1 cellular context compared by ENCODE assay signal in the genomic region with DNA sequence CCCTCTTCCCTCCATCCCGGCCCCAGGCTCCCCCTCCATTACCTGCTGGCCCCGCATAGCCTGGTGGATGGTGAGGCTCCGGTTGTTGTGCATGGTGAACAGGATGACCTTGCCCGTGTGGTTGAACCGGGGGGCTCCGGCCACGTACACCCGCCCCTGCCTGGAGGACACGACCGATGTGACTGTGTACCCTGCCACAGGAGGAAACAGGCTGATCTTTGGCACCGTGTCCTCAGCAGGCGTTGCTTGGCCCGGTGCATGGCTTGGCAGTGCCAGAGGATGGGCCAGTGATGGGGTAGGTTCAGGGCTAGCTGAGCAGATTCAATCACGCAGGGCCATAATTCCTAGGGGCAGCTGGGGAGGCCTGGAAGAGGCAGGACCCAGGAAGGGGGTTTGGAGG.
TF ChIP-seq lines count a peak whose summit lies in the region.

No MANE protein-coding gene starts in this region.

TF ChIP-seq in HepG2, 621 proteins besides CTCF, POLR2A, EP300 and RAD21:
- no peak for TF ChIP-seq WIZ (CRISPR knock-in tag; IDR thresholded peaks at IDR 0.05)
- TF ChIP-seq ZNF724P (CRISPR knock-in tag; IDR thresholded peaks at IDR 0.05; ENCODE audit: borderline replicate concordance) = no peak
- TF ChIP-seq KLF16 (CRISPR knock-in tag; IDR thresholded peaks at IDR 0.05) = no peak
- TF ChIP-seq, protein P1, sequence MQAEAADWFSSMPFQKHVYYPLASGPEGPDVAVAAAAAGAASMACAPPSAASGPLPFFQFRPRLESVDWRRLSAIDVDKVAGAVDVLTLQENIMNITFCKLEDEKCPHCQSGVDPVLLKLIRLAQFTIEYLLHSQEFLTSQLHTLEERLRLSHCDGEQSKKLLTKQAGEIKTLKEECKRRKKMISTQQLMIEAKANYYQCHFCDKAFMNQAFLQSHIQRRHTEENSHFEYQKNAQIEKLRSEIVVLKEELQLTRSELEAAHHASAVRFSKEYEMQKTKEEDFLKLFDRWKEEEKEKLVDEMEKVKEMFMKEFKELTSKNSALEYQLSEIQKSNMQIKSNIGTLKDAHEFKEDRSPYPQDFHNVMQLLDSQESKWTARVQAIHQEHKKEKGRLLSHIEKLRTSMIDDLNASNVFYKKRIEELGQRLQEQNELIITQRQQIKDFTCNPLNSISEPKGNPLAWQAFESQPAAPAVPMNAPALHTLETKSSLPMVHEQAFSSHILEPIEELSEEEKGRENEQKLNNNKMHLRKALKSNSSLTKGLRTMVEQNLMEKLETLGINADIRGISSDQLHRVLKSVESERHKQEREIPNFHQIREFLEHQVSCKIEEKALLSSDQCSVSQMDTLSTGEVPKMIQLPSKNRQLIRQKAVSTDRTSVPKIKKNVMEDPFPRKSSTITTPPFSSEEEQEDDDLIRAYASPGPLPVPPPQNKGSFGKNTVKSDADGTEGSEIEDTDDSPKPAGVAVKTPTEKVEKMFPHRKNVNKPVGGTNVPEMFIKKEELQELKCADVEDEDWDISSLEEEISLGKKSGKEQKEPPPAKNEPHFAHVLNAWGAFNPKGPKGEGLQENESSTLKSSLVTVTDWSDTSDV (CRISPR knock-in tag; IDR thresholded peaks at IDR 0.05) = no peak
- no peak for TF ChIP-seq ZFYVE20 (CRISPR knock-in tag; IDR thresholded peaks at IDR 0.05; ENCODE audit: borderline replicate concordance, low read depth)
- TF ChIP-seq, protein P2, sequence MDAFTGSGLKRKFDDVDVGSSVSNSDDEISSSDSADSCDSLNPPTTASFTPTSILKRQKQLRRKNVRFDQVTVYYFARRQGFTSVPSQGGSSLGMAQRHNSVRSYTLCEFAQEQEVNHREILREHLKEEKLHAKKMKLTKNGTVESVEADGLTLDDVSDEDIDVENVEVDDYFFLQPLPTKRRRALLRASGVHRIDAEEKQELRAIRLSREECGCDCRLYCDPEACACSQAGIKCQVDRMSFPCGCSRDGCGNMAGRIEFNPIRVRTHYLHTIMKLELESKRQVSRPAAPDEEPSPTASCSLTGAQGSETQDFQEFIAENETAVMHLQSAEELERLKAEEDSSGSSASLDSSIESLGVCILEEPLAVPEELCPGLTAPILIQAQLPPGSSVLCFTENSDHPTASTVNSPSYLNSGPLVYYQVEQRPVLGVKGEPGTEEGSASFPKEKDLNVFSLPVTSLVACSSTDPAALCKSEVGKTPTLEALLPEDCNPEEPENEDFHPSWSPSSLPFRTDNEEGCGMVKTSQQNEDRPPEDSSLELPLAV (CRISPR knock-in tag; conservative IDR thresholded peaks at IDR 0.05; ENCODE audit: low read depth) = no peak
- TF ChIP-seq ZNF850 (CRISPR knock-in tag; conservative IDR thresholded peaks at IDR 0.05) = no peak
- TF ChIP-seq, protein P3, sequence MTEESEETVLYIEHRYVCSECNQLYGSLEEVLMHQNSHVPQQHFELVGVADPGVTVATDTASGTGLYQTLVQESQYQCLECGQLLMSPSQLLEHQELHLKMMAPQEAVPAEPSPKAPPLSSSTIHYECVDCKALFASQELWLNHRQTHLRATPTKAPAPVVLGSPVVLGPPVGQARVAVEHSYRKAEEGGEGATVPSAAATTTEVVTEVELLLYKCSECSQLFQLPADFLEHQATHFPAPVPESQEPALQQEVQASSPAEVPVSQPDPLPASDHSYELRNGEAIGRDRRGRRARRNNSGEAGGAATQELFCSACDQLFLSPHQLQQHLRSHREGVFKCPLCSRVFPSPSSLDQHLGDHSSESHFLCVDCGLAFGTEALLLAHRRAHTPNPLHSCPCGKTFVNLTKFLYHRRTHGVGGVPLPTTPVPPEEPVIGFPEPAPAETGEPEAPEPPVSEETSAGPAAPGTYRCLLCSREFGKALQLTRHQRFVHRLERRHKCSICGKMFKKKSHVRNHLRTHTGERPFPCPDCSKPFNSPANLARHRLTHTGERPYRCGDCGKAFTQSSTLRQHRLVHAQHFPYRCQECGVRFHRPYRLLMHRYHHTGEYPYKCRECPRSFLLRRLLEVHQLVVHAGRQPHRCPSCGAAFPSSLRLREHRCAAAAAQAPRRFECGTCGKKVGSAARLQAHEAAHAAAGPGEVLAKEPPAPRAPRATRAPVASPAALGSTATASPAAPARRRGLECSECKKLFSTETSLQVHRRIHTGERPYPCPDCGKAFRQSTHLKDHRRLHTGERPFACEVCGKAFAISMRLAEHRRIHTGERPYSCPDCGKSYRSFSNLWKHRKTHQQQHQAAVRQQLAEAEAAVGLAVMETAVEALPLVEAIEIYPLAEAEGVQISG (CRISPR knock-in tag; IDR thresholded peaks at IDR 0.05) = no peak
- TF ChIP-seq, protein P4, sequence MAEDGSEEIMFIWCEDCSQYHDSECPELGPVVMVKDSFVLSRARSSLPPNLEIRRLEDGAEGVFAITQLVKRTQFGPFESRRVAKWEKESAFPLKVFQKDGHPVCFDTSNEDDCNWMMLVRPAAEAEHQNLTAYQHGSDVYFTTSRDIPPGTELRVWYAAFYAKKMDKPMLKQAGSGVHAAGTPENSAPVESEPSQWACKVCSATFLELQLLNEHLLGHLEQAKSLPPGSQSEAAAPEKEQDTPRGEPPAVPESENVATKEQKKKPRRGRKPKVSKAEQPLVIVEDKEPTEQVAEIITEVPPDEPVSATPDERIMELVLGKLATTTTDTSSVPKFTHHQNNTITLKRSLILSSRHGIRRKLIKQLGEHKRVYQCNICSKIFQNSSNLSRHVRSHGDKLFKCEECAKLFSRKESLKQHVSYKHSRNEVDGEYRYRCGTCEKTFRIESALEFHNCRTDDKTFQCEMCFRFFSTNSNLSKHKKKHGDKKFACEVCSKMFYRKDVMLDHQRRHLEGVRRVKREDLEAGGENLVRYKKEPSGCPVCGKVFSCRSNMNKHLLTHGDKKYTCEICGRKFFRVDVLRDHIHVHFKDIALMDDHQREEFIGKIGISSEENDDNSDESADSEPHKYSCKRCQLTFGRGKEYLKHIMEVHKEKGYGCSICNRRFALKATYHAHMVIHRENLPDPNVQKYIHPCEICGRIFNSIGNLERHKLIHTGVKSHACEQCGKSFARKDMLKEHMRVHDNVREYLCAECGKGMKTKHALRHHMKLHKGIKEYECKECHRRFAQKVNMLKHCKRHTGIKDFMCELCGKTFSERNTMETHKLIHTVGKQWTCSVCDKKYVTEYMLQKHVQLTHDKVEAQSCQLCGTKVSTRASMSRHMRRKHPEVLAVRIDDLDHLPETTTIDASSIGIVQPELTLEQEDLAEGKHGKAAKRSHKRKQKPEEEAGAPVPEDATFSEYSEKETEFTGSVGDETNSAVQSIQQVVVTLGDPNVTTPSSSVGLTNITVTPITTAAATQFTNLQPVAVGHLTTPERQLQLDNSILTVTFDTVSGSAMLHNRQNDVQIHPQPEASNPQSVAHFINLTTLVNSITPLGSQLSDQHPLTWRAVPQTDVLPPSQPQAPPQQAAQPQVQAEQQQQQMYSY (CRISPR knock-in tag; IDR thresholded peaks at IDR 0.05) = no peak
- no peak for TF ChIP-seq ATRX (CRISPR knock-in tag; IDR thresholded peaks at IDR 0.05; ENCODE audit: borderline replicate concordance)
- no peak for TF ChIP-seq NFE2L2 (IDR thresholded peaks at IDR 0.05; ENCODE audit: low read length)
- TF ChIP-seq, protein P5, sequence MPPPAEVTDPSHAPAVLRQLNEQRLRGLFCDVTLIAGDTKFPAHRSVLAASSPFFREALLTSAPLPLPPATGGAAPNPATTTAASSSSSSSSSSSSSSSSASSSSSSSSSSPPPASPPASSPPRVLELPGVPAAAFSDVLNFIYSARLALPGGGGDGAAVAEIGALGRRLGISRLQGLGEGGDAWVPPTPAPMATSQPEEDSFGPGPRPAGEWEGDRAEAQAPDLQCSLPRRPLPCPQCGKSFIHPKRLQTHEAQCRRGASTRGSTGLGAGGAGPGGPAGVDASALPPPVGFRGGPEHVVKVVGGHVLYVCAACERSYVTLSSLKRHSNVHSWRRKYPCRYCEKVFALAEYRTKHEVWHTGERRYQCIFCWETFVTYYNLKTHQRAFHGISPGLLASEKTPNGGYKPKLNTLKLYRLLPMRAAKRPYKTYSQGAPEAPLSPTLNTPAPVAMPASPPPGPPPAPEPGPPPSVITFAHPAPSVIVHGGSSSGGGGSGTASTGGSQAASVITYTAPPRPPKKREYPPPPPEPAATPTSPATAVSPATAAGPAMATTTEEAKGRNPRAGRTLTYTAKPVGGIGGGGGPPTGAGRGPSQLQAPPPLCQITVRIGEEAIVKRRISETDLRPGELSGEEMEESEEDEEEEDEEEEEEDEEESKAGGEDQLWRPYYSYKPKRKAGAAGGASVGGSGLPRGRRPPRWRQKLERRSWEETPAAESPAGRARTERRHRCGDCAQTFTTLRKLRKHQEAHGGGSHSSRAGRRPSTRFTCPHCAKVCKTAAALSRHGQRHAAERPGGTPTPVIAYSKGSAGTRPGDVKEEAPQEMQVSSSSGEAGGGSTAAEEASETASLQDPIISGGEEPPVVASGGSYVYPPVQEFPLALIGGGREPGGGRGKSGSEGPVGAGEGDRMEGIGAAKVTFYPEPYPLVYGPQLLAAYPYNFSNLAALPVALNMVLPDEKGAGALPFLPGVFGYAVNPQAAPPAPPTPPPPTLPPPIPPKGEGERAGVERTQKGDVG (CRISPR knock-in tag; IDR thresholded peaks at IDR 0.05; ENCODE audit: borderline replicate concordance) = no peak
